Comparison of ENCODE assay signal across 16 cellular contexts in genomic region chr4:112521123-112522116, GRCh38. TPM values are rescaled to one million over a fixed set of nuclear protein-coding genes. Genes with fewer than 3 reads are reported as not detected.
A peak's percentile ranks its signal among the peaks of the same experiment; 100 is the strongest.
DNase-seq lines count a peak whose midpoint lies in the region; ATAC-seq and TF ChIP-seq lines count a peak whose summit lies in the region.
"Had no signal": no experiment of that assay in that cellular context is flagged by ENCODE, and none has a peak within 500 bp of the region (broad histone marks: within the 10 kb centered on the region; RNA-seq: fewer than 3 reads in every experiment).

No MANE protein-coding gene starts in this region.

- no peak for TF ChIP-seq EP300 in SK-N-SH (IDR thresholded peaks at IDR 0.05; ENCODE audit: borderline replicate concordance in 1 of 2, low read depth in 1 of 2, low read length in 1 of 2)

- H3K9me2 ChIP-seq in SK-N-SH = no peaks in the 10 kb centered on the region

- POLR2A ChIA-PET in SK-N-SH (lab: Yijun Ruan, JAX) = no interaction called here

- TF ChIP-seq RAD21 in SK-N-SH (IDR thresholded peaks at IDR 0.05; ENCODE audit: low read length) = no peak

- no peak overlapping the region for H3K27ac ChIP-seq in SK-N-SH (ENCODE audit: low read depth in 2 of 2, low read length in 1 of 2)
- no peak overlapping the region for H3K27ac ChIP-seq in osteoblast (ENCODE audit: low read depth, low read length)
- H3K27ac ChIP-seq: A549, coronary artery had no signal

- H3K36me3 ChIP-seq in SK-N-SH (replicated peaks in 1 of 2; ENCODE audit: control insufficient read depth in 1 of 2, insufficient read depth in 2 of 2, low read length in 1 of 2) (no peaks in the 10 kb centered on the region), osteoblast (ENCODE audit: insufficient read depth, low read length) (no peaks in the 10 kb centered on the region)

- DNase-seq in SK-N-SH (no peak), ecto neural progenitor cell (ENCODE audit: low spot score) (peak; percentile 70), osteoblast (ENCODE audit: insufficient read length, low spot score, missing footprints) (peak; percentile 68), OCI-M1 (lab: John Stamatoyannopoulos, UW) (no peak), superior temporal gyrus (ENCODE audit: extremely low spot score) (no peak)
- DNase-seq: hippocampal formation; NCI-H2171 treated with DMSO at 0.1 percent for 48 hours; stimulated activated CD4-positive, alpha-beta T cell treated with anti-CD3 and anti-CD28 coated beads, Interleukin-4, amount 100 ng/mL, for 24 hours had no signal

- H3K4me1 ChIP-seq in SK-N-SH (ENCODE audit: control insufficient read depth in 1 of 2, insufficient read depth in 2 of 2, low read depth in 1 of 2, low read length in 1 of 2) (peaks cover 4 to 20% of the 10 kb centered on the region in 2 experiments; a peak in 2 of 4 replicates), osteoblast (ENCODE audit: insufficient read depth, low read length) (peaks cover 3% of the 10 kb centered on the region)

- no peaks in the 10 kb centered on the region for H3K79me2 ChIP-seq in SK-N-SH (ENCODE audit: insufficient read depth)
- no peaks in the 10 kb centered on the region for H3K79me2 ChIP-seq in osteoblast (ENCODE audit: insufficient read depth, low read length)

- H3F3A ChIP-seq in SK-N-SH (replicated peaks; ENCODE audit: insufficient read depth) = peaks cover 3% of the 10 kb centered on the region

- no peaks in the 10 kb centered on the region for H4K20me1 ChIP-seq in SK-N-SH (ENCODE audit: insufficient read depth)
- H4K20me1 ChIP-seq in osteoblast (ENCODE audit: insufficient read depth, low read length) = no peaks in the 10 kb centered on the region

- H3K27me3 ChIP-seq in SK-N-SH (ENCODE audit: insufficient read depth) (peaks cover 41% of the 10 kb centered on the region; the same call in 1 of the 2 replicates), osteoblast (ENCODE audit: insufficient read depth, low read length) (peaks cover 81% of the 10 kb centered on the region)

- no peaks in the 10 kb centered on the region for H3K9me3 ChIP-seq in SK-N-SH
- H3K9me3 ChIP-seq in osteoblast (ENCODE audit: low read depth, low read length) = no peaks in the 10 kb centered on the region

- H3K9ac ChIP-seq in SK-N-SH = no peak overlapping the region

- TF ChIP-seq CTCF in SK-N-SH (IDR thresholded peaks at IDR 0.05) = no peak
- TF ChIP-seq CTCF in osteoblast (IDR thresholded peaks at IDR 0.05; ENCODE audit: extremely low read depth, low read depth, low read length) = no peak

- WGBS in SK-N-SH (ENCODE audit: low lambda C conversion rate) = 72% methylated on average over 27 of the region's 30 CpGs

- H3K4me2 ChIP-seq in SK-N-SH (peak overlapping the region; percentile 39; the same call in 1 of the 2 replicates), osteoblast (ENCODE audit: insufficient read depth, low read length) (no peak overlapping the region)

- H3K4me3 ChIP-seq in SK-N-SH (ENCODE audit: low read depth in 2 of 2, low read length in 1 of 2) (peak overlapping the region; percentile 6 to 26; a peak in 2 of 4 replicates), osteoblast (ENCODE audit: insufficient read depth, low read length) (no peak overlapping the region)
- H3K4me3 ChIP-seq: A549, coronary artery had no signal

- CTCF ChIA-PET in SK-N-SH (lab: Yijun Ruan, JAX) = interaction anchor here (0.7 to 2.5 kb wide), 6 partner anchors 10 to 83 kb away, joined by 3 to 12 read pairs (median 6); no protein-coding TSS in a partner anchor

- no peak for ATAC-seq in SK-N-SH treated with all-trans-retinoic acid at 6 μM for 48 hours
- ATAC-seq in HG02884 (IDR thresholded peaks at IDR 0.05; ENCODE audit: unreplicated experiment) = peak; percentile 19
- no peak for ATAC-seq in HG03135 (IDR thresholded peaks at IDR 0.05; ENCODE audit: unreplicated experiment)
- ATAC-seq: A549 had no signal

- H2AFZ ChIP-seq in SK-N-SH (ENCODE audit: low read depth) = no peak overlapping the region
- H2AFZ ChIP-seq in osteoblast (ENCODE audit: low read length) = no peak overlapping the region

TF ChIP-seq in SK-N-SH, 30 proteins besides CTCF, POLR2A, EP300 and RAD21:
- no peak for TF ChIP-seq TEAD4 (IDR thresholded peaks at IDR 0.05; ENCODE audit: borderline replicate concordance, insufficient read depth)
- no peak for TF ChIP-seq SMC3 (IDR thresholded peaks at IDR 0.05; ENCODE audit: low read depth, low read length)
- TF ChIP-seq TAF1 (IDR thresholded peaks at IDR 0.05; ENCODE audit: borderline replicate concordance, low read depth, low read length) = no peak

TF ChIP-seq in SK-N-SH treated with all-trans-retinoic acid at 6 μM for 48 hours, 23 proteins besides CTCF, POLR2A, EP300 and RAD21:
- TF ChIP-seq, protein P1, sequence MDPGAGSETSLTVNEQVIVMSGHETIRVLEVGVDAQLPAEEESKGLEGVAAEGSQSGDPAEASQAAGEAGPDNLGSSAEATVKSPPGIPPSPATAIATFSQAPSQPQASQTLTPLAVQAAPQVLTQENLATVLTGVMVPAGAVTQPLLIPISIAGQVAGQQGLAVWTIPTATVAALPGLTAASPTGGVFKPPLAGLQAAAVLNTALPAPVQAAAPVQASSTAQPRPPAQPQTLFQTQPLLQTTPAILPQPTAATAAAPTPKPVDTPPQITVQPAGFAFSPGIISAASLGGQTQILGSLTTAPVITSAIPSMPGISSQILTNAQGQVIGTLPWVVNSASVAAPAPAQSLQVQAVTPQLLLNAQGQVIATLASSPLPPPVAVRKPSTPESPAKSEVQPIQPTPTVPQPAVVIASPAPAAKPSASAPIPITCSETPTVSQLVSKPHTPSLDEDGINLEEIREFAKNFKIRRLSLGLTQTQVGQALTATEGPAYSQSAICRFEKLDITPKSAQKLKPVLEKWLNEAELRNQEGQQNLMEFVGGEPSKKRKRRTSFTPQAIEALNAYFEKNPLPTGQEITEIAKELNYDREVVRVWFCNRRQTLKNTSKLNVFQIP (CRISPR knock-in tag; IDR thresholded peaks at IDR 0.05; ENCODE audit: borderline replicate concordance, low read depth) = no peak
- no peak for TF ChIP-seq ZFP3 (CRISPR knock-in tag; IDR thresholded peaks at IDR 0.05)
- no peak for TF ChIP-seq ARNTL (CRISPR knock-in tag; IDR thresholded peaks at IDR 0.05; ENCODE audit: borderline replicate concordance, low read depth)
- no peak for TF ChIP-seq PATZ1 (CRISPR knock-in tag; IDR thresholded peaks at IDR 0.05; ENCODE audit: borderline replicate concordance)
- no peak for TF ChIP-seq CREB5 (CRISPR knock-in tag; IDR thresholded peaks at IDR 0.05; ENCODE audit: low read depth)
- no peak for TF ChIP-seq ZFP30 (CRISPR knock-in tag; IDR thresholded peaks at IDR 0.05)
- no peak for TF ChIP-seq ZNF8 (CRISPR knock-in tag; IDR thresholded peaks at IDR 0.05)
- TF ChIP-seq TOX (CRISPR knock-in tag; IDR thresholded peaks at IDR 0.05; ENCODE audit: borderline replicate concordance) = no peak
- TF ChIP-seq CSDC2 (CRISPR knock-in tag; IDR thresholded peaks at IDR 0.05) = no peak
- no peak for TF ChIP-seq ISL1 (CRISPR knock-in tag; IDR thresholded peaks at IDR 0.05)

RNA-seq across cellular contexts. Expression of gene NEUROG2, which starts 5.4 kb away (rescaled TPM):
- not detected in 2 replicates for polyA plus RNA-seq in SK-N-SH (2012; rRNA removed)
- 0.03 TPM in 1 of 2 replicates, not detected in the other for polyA plus RNA-seq in SK-N-SH (2012; cell fraction: cytosol; rRNA removed)
- polyA plus RNA-seq in SK-N-SH (2012; cell fraction: nucleus; rRNA removed) = 0.04 TPM in 1 of 2 replicates, not detected in the other
- not detected in 2 replicates for total RNA-seq in osteoblast
- total RNA-seq: H4, osteocyte, urinary bladder had no signal
- polyA plus RNA-seq: A549, urinary bladder had no signal

Comparison
In these comparisons a context has a peak if more than half of its experiments do, and no peak if none do; other contexts are left out.
1. DNase-seq: peak in ecto neural progenitor cell (single experiment) and osteoblast (single experiment); none in SK-N-SH (single experiment), OCI-M1 (single experiment) and superior temporal gyrus (single experiment).